Comparison of ENCODE assay signal across 20 cellular contexts in the genomic region with DNA sequence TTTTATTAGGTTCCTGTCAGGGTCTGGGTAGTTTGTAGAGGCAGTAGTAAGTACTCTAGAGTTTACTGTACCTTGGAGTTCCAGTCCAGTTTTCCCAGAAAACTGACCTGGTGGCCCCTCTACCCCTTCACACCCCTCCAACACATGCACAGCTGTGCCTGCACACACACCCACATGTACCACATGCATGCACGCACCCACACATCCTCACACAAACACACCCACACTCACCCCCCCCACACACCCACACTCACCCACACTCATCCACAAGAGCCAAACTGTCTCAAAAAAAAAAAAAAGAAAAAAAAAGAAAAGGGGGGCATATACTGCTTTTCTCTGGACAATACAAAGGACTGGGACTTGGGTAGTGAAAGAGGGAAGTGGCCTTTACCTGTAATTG.
DNase-seq lines count a peak whose midpoint lies in the region; ATAC-seq, FAIRE-seq and TF ChIP-seq lines count a peak whose summit lies in the region.
"Had no signal": no experiment of that assay in that cellular context is flagged by ENCODE, and none has a peak within 500 bp of the region (broad histone marks: within the 10 kb centered on the region; RNA-seq: fewer than 3 reads in every experiment).

No MANE protein-coding gene starts in this region.

- no peak for TF ChIP-seq CTCF in left ventricle myocardium inferior (IDR thresholded peaks at IDR 0.05; ENCODE audit: borderline replicate concordance)
- no peak for TF ChIP-seq CTCF in astrocyte (IDR thresholded peaks at IDR 0.05; ENCODE audit: insufficient read depth, low read depth, low read length)
- TF ChIP-seq CTCF in natural killer cell (IDR thresholded peaks at IDR 0.05), result no peak

- H3K4me1 Mint-ChIP-seq in astrocyte (ENCODE audit: low read depth, unreplicated experiment) (peaks cover 35% of the 10 kb centered on the region), natural killer cell (peaks cover 23 to 28% of the 10 kb centered on the region in 2 donors)

- H3K9me3 ChIP-seq in left ventricle myocardium inferior (replicated peaks) (no peaks in the 10 kb centered on the region), astrocyte (ENCODE audit: insufficient read depth, low read depth, low read length) (no peaks in the 10 kb centered on the region)
- H3K9me3 ChIP-seq: BE2C, Peyer's patch had no signal

- H3K4me1 ChIP-seq in left ventricle myocardium inferior (peaks cover 16% of the 10 kb centered on the region), astrocyte (ENCODE audit: insufficient read depth, low read length) (peaks cover 27% of the 10 kb centered on the region)
- H3K4me1 ChIP-seq: Peyer's patch had no signal

- H3K27me3 Mint-ChIP-seq in astrocyte (ENCODE audit: low read depth, unreplicated experiment), result no peaks in the 10 kb centered on the region
- H3K27me3 Mint-ChIP-seq in natural killer cell (ENCODE audit: low read depth in 2 of 2), result peaks cover 0 to 4% of the 10 kb centered on the region in 2 donors
- H3K27me3 Mint-ChIP-seq: CD4-positive, CD25-positive, alpha-beta regulatory T cell had no signal

- H3K9me3 Mint-ChIP-seq in astrocyte (ENCODE audit: unreplicated experiment) (peaks cover 3% of the 10 kb centered on the region), natural killer cell (no peaks in the 10 kb centered on the region)

- H3K79me2 ChIP-seq in astrocyte (ENCODE audit: insufficient read depth, low read length), result no peaks in the 10 kb centered on the region

- H3K4me3 Mint-ChIP-seq in astrocyte (ENCODE audit: unreplicated experiment) (no peak overlapping the region), natural killer cell (peak overlapping the region; percentile 65)
- H3K4me3 Mint-ChIP-seq: CD4-positive, CD25-positive, alpha-beta regulatory T cell had no signal

- H3K4me3 ChIP-seq in left ventricle myocardium inferior (no peak overlapping the region), astrocyte (ENCODE audit: insufficient read depth, low read depth, low read length) (no peak overlapping the region)
- H3K4me3 ChIP-seq: Peyer's patch, SK-N-MC had no signal

- intact Hi-C loops in left ventricle myocardium inferior (cut with micrococcal nuclease), result no loop called here
- intact Hi-C loops in left ventricle myocardium superior (cut with micrococcal nuclease), result no loop called here
- intact Hi-C loops in natural killer cell (cut with micrococcal nuclease), result loop anchor here (10.0 kb wide), 1 partner anchor 120 kb away; no protein-coding TSS in a partner anchor

- H3K27ac Mint-ChIP-seq in astrocyte (ENCODE audit: unreplicated experiment) (peak overlapping the region; percentile 93), natural killer cell (peak overlapping the region in 1 of 2 donors; percentile 48)
- H3K27ac Mint-ChIP-seq: CD4-positive, CD25-positive, alpha-beta regulatory T cell had no signal

- no peak for FAIRE-seq in astrocyte (lab: Jason Lieb, UNC)
- FAIRE-seq: H1 had no signal

- peak overlapping the region; percentile 77 for H3K4me2 ChIP-seq in astrocyte (ENCODE audit: low read length)
- H3K4me2 ChIP-seq: KMS-11 had no signal

- no peaks in the 10 kb centered on the region for H3K27me3 ChIP-seq in left ventricle myocardium inferior (ENCODE audit: low read depth)
- no peaks in the 10 kb centered on the region for H3K27me3 ChIP-seq in astrocyte (ENCODE audit: insufficient read depth, low read length)
- H3K27me3 ChIP-seq: BE2C, Peyer's patch had no signal

- no peaks in the 10 kb centered on the region for H3K36me3 Mint-ChIP-seq in astrocyte (ENCODE audit: low read depth, unreplicated experiment)
- H3K36me3 Mint-ChIP-seq in natural killer cell, result no peaks in the 10 kb centered on the region
- H3K36me3 Mint-ChIP-seq: CD4-positive, CD25-positive, alpha-beta regulatory T cell had no signal

- in situ Hi-C loops in KBM-7 (cut with MboI; ENCODE audit: low pct_unique_long_range_greater_than_20kb, low sequenced_read_pairs), result no loop called here

- no peak overlapping the region for H2AFZ ChIP-seq in astrocyte (ENCODE audit: low read depth, low read length)

- H3K27ac ChIP-seq in left ventricle myocardium inferior (replicated peaks) (peak overlapping the region; percentile 82), astrocyte (ENCODE audit: low read depth, low read length) (no peak overlapping the region)
- H3K27ac ChIP-seq: 22Rv1, KMS-11, Peyer's patch, SK-N-MC had no signal

- no peak overlapping the region for H3K9ac ChIP-seq in astrocyte (ENCODE audit: low read length)
- H3K9ac ChIP-seq: KMS-11 had no signal

- no peak for DNase-seq in left ventricle myocardium inferior
- no peak for DNase-seq in left ventricle myocardium superior
- no peak for DNase-seq in astrocyte (ENCODE audit: low read depth)
- DNase-seq in natural killer cell, result no peak
- no peak for DNase-seq in KBM-7
- no peak for DNase-seq in AG08396 (ENCODE audit: low spot score)
- no peak for DNase-seq in NCI-H1048 (lab: John Stamatoyannopoulos, UW)
- DNase-seq: BE2C; CD4-positive, CD25-positive, alpha-beta regulatory T cell; DMS153; HCEC 1CT; NCI-H1694 treated with DMSO at 0.1 percent for 48 hours; NCI-H2227 treated with DMSO at 0.1 percent for 48 hours; OCI-M1; Peyer's patch; SHP77 treated with DMSO at 0.1 percent for 48 hours had no signal

- ATAC-seq in left ventricle myocardium superior, result no peak
- ATAC-seq in natural killer cell, result peak in 2 of 3 donors; percentile 1 to 23

- H4K20me1 ChIP-seq in astrocyte (ENCODE audit: insufficient read depth, low read length), result no peaks in the 10 kb centered on the region

- H3K36me3 ChIP-seq in left ventricle myocardium inferior (no peaks in the 10 kb centered on the region), astrocyte (ENCODE audit: insufficient read depth, low read length) (no peaks in the 10 kb centered on the region)
- H3K36me3 ChIP-seq: BE2C, Peyer's patch had no signal
